In the genomic region with DNA sequence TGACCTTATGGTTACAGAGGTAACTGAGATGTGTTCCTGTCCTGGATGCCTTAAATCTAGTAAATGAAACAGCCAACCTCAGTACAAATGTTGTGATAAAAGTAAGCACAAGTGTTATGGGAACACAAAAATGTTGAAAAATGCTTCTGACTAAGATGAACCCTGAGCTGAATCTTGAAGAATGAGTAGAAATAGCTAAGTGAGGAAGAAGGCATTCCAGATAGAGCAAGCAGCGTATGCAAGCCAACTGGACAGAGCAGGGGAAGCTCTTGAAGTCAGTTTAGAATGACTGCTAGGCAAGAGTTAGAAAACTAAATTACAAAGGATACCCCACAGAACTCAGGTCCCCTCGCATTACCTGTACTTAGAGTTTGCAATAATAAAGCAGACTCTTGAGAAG, we compare ENCODE assay signal across 14 cellular contexts. TPM values are rescaled to one million over a fixed set of nuclear protein-coding genes. Genes with fewer than 3 reads are reported as not detected.
DNase-seq lines count a peak whose midpoint lies in the region; ATAC-seq, FAIRE-seq and TF ChIP-seq lines count a peak whose summit lies in the region.
"Had no signal": no experiment of that assay in that cellular context is flagged by ENCODE, and none has a peak within 500 bp of the region (broad histone marks: within the 10 kb centered on the region; RNA-seq: fewer than 3 reads in every experiment).

No MANE protein-coding gene starts in this region.

- H3K27me3 Mint-ChIP-seq in CD14-positive monocyte (ENCODE audit: low read depth in 3 of 3) = peaks cover 3 to 4% (median 4%) of the 10 kb centered on the region in 3 donors
- H3K27me3 Mint-ChIP-seq in HFFc6 (ENCODE audit: insufficient read depth) = no peaks in the 10 kb centered on the region; the same call in 1 of the 2 replicates
- no peaks in the 10 kb centered on the region for H3K27me3 Mint-ChIP-seq in activated naive CD8-positive, alpha-beta T cell
- H3K27me3 Mint-ChIP-seq: effector memory CD8-positive, alpha-beta T cell had no signal

- peaks cover 46% of the 10 kb centered on the region for H3K4me1 Mint-ChIP-seq in CD14-positive monocyte
- H3K4me1 Mint-ChIP-seq in HFFc6 (ENCODE audit: low read depth) = peaks cover 31% of the 10 kb centered on the region
- H3K4me1 Mint-ChIP-seq in activated naive CD8-positive, alpha-beta T cell (ENCODE audit: low read depth) = peaks cover 50% of the 10 kb centered on the region

- H3K36me3 Mint-ChIP-seq in CD14-positive monocyte (peaks cover 5 to 6% of the 10 kb centered on the region in 2 donors), HFFc6 (ENCODE audit: low read depth) (peaks cover 4% of the 10 kb centered on the region)
- H3K36me3 Mint-ChIP-seq in activated naive CD8-positive, alpha-beta T cell = no peaks in the 10 kb centered on the region

- H3K27ac ChIP-seq in muscle layer of duodenum (ENCODE audit: low read length) (peak overlapping the region; percentile 1), esophagus squamous epithelium (peak overlapping the region in 2 of 4 donors; percentile 95 to 98)

- H3K9me3 Mint-ChIP-seq in CD14-positive monocyte = no peaks in the 10 kb centered on the region
- H3K9me3 Mint-ChIP-seq in HFFc6 = no peaks in the 10 kb centered on the region
- H3K9me3 Mint-ChIP-seq in activated naive CD8-positive, alpha-beta T cell (ENCODE audit: low read depth) = no peaks in the 10 kb centered on the region
- H3K9me3 Mint-ChIP-seq: effector memory CD8-positive, alpha-beta T cell had no signal

- H3K36me3 ChIP-seq in muscle layer of duodenum (ENCODE audit: control insufficient read depth in 1 of 2, insufficient read depth in 2 of 2, low read length in 2 of 2) (peaks cover 7 to 9% of the 10 kb centered on the region in 2 donors), esophagus squamous epithelium (peaks cover 0 to 24% (median 0%) of the 10 kb centered on the region in 3 donors)

- 69 to 83% methylated on average over 2 of the region's 2 CpGs for WGBS in esophagus squamous epithelium, 2 donors

- H3K4me1 ChIP-seq in muscle layer of duodenum (ENCODE audit: control insufficient read depth in 1 of 2, insufficient read depth in 2 of 2, low read length in 2 of 2) (peaks cover 0 to 34% of the 10 kb centered on the region in 2 donors), esophagus squamous epithelium (peaks cover 0 to 58% (median 26%) of the 10 kb centered on the region in 3 donors)

- no peaks in the 10 kb centered on the region for H3K9me3 ChIP-seq in muscle layer of duodenum (ENCODE audit: control insufficient read depth in 1 of 2, low read length in 2 of 2)
- no peaks in the 10 kb centered on the region for H3K9me3 ChIP-seq in esophagus squamous epithelium

- H3K27ac Mint-ChIP-seq in CD14-positive monocyte = peak overlapping the region; percentile 22 to 88 (median 65)
- 0 out of 2 replicates have a peak overlapping the region, but pooled peaks have one; percentile 1 for H3K27ac Mint-ChIP-seq in HFFc6
- H3K27ac Mint-ChIP-seq in activated naive CD8-positive, alpha-beta T cell = peak overlapping the region; percentile 1

- FAIRE-seq in GM12892 (lab: Jason Lieb, UNC) (no peak), GM12891 (lab: Jason Lieb, UNC) (no peak)

- DNase-seq in CD14-positive monocyte (ENCODE audit: low spot score) = no peak
- no peak for DNase-seq in HFFc6
- DNase-seq in esophagus squamous epithelium (lab: John Stamatoyannopoulos, UW) = no peak
- no peak for DNase-seq in GM12892 (ENCODE audit: insufficient read length)
- DNase-seq in GM12891 (ENCODE audit: insufficient read length, low spot score) = no peak
- DNase-seq: activated CD4-positive, alpha-beta T cell treated with anti-CD3 and anti-CD28 coated beads for 4 hours; amygdala; effector memory CD8-positive, alpha-beta T cell; MV-4-11; NCI-H446 had no signal

- H3K27me3 ChIP-seq in muscle layer of duodenum (ENCODE audit: low read depth, low read length) (no peaks in the 10 kb centered on the region), esophagus squamous epithelium (no peaks in the 10 kb centered on the region)

- peak overlapping the region in 1 of 2 donors; percentile 99 for H3K4me3 ChIP-seq in muscle layer of duodenum (ENCODE audit: low read depth in 1 of 2, low read length in 2 of 2)
- H3K4me3 ChIP-seq in esophagus squamous epithelium = peak overlapping the region in 1 of 4 donors; percentile 90

- TF ChIP-seq POLR2A in esophagus squamous epithelium (IDR thresholded peaks at IDR 0.05) (no peak), GM12892 (IDR thresholded peaks at IDR 0.05; ENCODE audit: low read depth, low read length) (no peak), GM12891 (IDR thresholded peaks at IDR 0.05; ENCODE audit: low read depth, low read length) (no peak)

- TF ChIP-seq CTCF in CD14-positive monocyte (IDR thresholded peaks at IDR 0.05) (no peak), HFFc6 (IDR thresholded peaks at IDR 0.05) (no peak), esophagus squamous epithelium (IDR thresholded peaks at IDR 0.05) (no peak)

- no peak for ATAC-seq in HG02885 (IDR thresholded peaks at IDR 0.05; ENCODE audit: poor library complexity, unreplicated experiment)
- ATAC-seq: effector memory CD8-positive, alpha-beta T cell; Right ventricle myocardium inferior had no signal

- intact Hi-C loops in CD14-positive monocyte (cut with micrococcal nuclease) (no loop called here), esophagus squamous epithelium (cut with DNase I) (no loop called here)

- H3K4me3 Mint-ChIP-seq in CD14-positive monocyte (peak overlapping the region in 1 of 2 donors; percentile 70), HFFc6 (peak overlapping the region; percentile 94; the same call in 1 of the 2 replicates)
- peak overlapping the region; percentile 99 for H3K4me3 Mint-ChIP-seq in activated naive CD8-positive, alpha-beta T cell

TF ChIP-seq in GM12891, 5 proteins besides CTCF, POLR2A, EP300 and RAD21:
- TF ChIP-seq POLR2AphosphoS5 (IDR thresholded peaks at IDR 0.05; ENCODE audit: low read depth, low read length) = no peak
- no peak for TF ChIP-seq SPI1 (IDR thresholded peaks at IDR 0.05; ENCODE audit: low read depth, low read length)

RNA-seq across cellular contexts. Expression of gene FBXO9, which starts 2.1 kb away (rescaled TPM):
- 10 to 100 TPM; 47.7 to 61.5 TPM for polyA plus RNA-seq in CD14-positive monocyte
- total RNA-seq in HFFc6 (2021; fragmentation: NEBNext Ultra II Directional; extraction: Animal tissue kit (Norgen Biotek cat#: 25700)) = 100 to 1,000 TPM; 105 to 135 (median 122) TPM
- 10 to 100 TPM; 28.8 to 61.4 (median 48.8) TPM for total RNA-seq in esophagus squamous epithelium
- polyA plus RNA-seq in GM12892 (2012; ENCODE audit: missing spikeins) = 27.3 TPM
- polyA plus RNA-seq in GM12891 (2012; ENCODE audit: low read depth, missing spikeins) = 21.0 TPM

RNA-seq across cellular contexts. Expression of gene CILK1, which starts 5.7 kb away (rescaled TPM):
- 1 to 10 TPM; 1.6 to 3.5 TPM for polyA plus RNA-seq in CD14-positive monocyte
- 10 to 100 TPM; 13.6 to 17.8 (median 16.2) TPM for total RNA-seq in HFFc6 (2021; fragmentation: NEBNext Ultra II Directional; extraction: Animal tissue kit (Norgen Biotek cat#: 25700))
- total RNA-seq in esophagus squamous epithelium = 10 to 100 TPM; 11.9 to 18.9 (median 15.8) TPM
- 4.2 TPM for polyA plus RNA-seq in GM12892 (2012; ENCODE audit: missing spikeins)
- 0.83 TPM for polyA plus RNA-seq in GM12891 (2012; ENCODE audit: low read depth, missing spikeins)

Comparison
In these comparisons a context has a peak if more than half of its experiments do, and no peak if none do; other contexts are left out.
1. H3K27ac Mint-ChIP-seq: peak in every context shown above with its lines; median percentile 65 in CD14-positive monocyte; 1 in HFFc6; 1 in activated naive CD8-positive, alpha-beta T cell.